2 cellular contexts compared by ENCODE assay signal in genomic region chr4:44725166-44725565, GRCh38.
TF ChIP-seq lines count a peak whose summit lies in the region.

No MANE protein-coding gene starts in this region.

TF ChIP-seq in HepG2, 621 proteins besides CTCF, POLR2A, EP300 and RAD21:
- no peak for TF ChIP-seq ZNF512 (CRISPR knock-in tag; IDR thresholded peaks at IDR 0.05)
- no peak for TF ChIP-seq SRSF9 (IDR thresholded peaks at IDR 0.05; ENCODE audit: borderline replicate concordance, insufficient read depth, low read depth, low read length, poor library complexity, severe bottlenecking)
- 0 out of 4 replicates have a peak, but pooled peaks of 1 of the 2 experiments have one; percentile 6 for TF ChIP-seq MAFK (conservative IDR thresholded peaks at IDR 0.05 in 1 of 2, IDR thresholded peaks at IDR 0.05 in 1 of 2; ENCODE audit: low read length in 2 of 2)

TF ChIP-seq in liver, 16 proteins besides CTCF, POLR2A, EP300 and RAD21:
- TF ChIP-seq REST (IDR thresholded peaks at IDR 0.05): no peak
- no peak for TF ChIP-seq NR2F2 (IDR thresholded peaks at IDR 0.05)
- TF ChIP-seq EGR1 (IDR thresholded peaks at IDR 0.05; ENCODE audit: low read depth in 2 of 2): no peak
- no peak for TF ChIP-seq MAX (IDR thresholded peaks at IDR 0.05)
- no peak for TF ChIP-seq TAF1 (conservative IDR thresholded peaks at IDR 0.05)
- no peak for TF ChIP-seq GABPA (IDR thresholded peaks at IDR 0.05 in 1 of 2, conservative IDR thresholded peaks at IDR 0.05 in 1 of 2)
- TF ChIP-seq HNF4G (IDR thresholded peaks at IDR 0.05): no peak
- no peak for TF ChIP-seq FOXA1 (IDR thresholded peaks at IDR 0.05)
- TF ChIP-seq FOXA2 (IDR thresholded peaks at IDR 0.05): no peak
- no peak for TF ChIP-seq SP1 (IDR thresholded peaks at IDR 0.05)
- no peak for TF ChIP-seq ZBTB33 (IDR thresholded peaks at IDR 0.05)
- TF ChIP-seq HNF4A (conservative IDR thresholded peaks at IDR 0.05): no peak
- no peak for TF ChIP-seq ATF3 (IDR thresholded peaks at IDR 0.05)
- no peak for TF ChIP-seq YY1 (IDR thresholded peaks at IDR 0.05)
- TF ChIP-seq JUND (IDR thresholded peaks at IDR 0.05): no peak
- no peak for TF ChIP-seq RXRA (IDR thresholded peaks at IDR 0.05)
